In genomic region chr16:20905576-20905975, GRCh38 we compare ENCODE assay signal across 12 cellular contexts. TPM values are rescaled to one million over a fixed set of nuclear protein-coding genes. Genes with fewer than 3 reads are reported as not detected.
DNase-seq lines count a peak whose midpoint lies in the region; ATAC-seq, FAIRE-seq and TF ChIP-seq lines count a peak whose summit lies in the region.
"Had no signal": no experiment of that assay in that cellular context is flagged by ENCODE, and none has a peak within 500 bp of the region (broad histone marks: within the 10 kb centered on the region; RNA-seq: fewer than 3 reads in every experiment).

No MANE protein-coding gene starts in this region.

- H3K27me3 ChIP-seq in HL-60 (ENCODE audit: insufficient read depth, poor library complexity, severe bottlenecking) (no peaks in the 10 kb centered on the region), smooth muscle cell (ENCODE audit: low read depth) (no peaks in the 10 kb centered on the region)

- no peak for FAIRE-seq in kidney (lab: Jason Lieb, UNC)

- no TSS peak for BruUV-seq in MCF 10A (replicated peaks; lab: Mats Ljungman, UMichigan)

- H3K9ac ChIP-seq in kidney (ENCODE audit: low read length in 2 of 2) (no peak overlapping the region), smooth muscle cell (ENCODE audit: low read depth) (no peak overlapping the region)

- no peak overlapping the region for H2AFZ ChIP-seq in smooth muscle cell (ENCODE audit: low read depth)

- ATAC-seq in GM18867 (IDR thresholded peaks at IDR 0.05; ENCODE audit: unreplicated experiment), result no peak

- H3K27me3 Mint-ChIP-seq in MCF 10A (ENCODE audit: insufficient read depth, unreplicated experiment), result no peaks in the 10 kb centered on the region
- H3K27me3 Mint-ChIP-seq: CD4-positive, alpha-beta T cell had no signal

- H3K4me1 Mint-ChIP-seq in MCF 10A (ENCODE audit: insufficient read depth, unreplicated experiment), result peaks cover 64% of the 10 kb centered on the region

- DNase-seq in HL-60 (ENCODE audit: low read depth in 1 of 2, low spot score in 1 of 2) (no peak), MCF 10A (ENCODE audit: unreplicated experiment) (no peak), kidney (no peak), smooth muscle cell (lab: John Stamatoyannopoulos, UW; ENCODE audit: unreplicated experiment) (no peak), cerebellar cortex (ENCODE audit: low spot score) (no peak), activated gamma-delta T cell treated with Interleukin-2 at 50 U/mL for 16 hours (no peak), NCI-H1436 (lab: John Stamatoyannopoulos, UW) (no peak)
- DNase-seq: activated CD4-positive, alpha-beta T cell treated with anti-CD3 and anti-CD28 coated beads for 48 hours; CD4-positive, alpha-beta T cell; hypothalamus had no signal

- intact Hi-C loops in MCF 10A (cut with micrococcal nuclease), result no loop called here
- intact Hi-C loops in kidney (cut with DNase I), result no loop called here

- H3K27ac ChIP-seq in HL-60 (replicated peaks) (peak overlapping the region; percentile 75), kidney (ENCODE audit: low read depth in 2 of 2, low read length in 2 of 2) (peak overlapping the region; percentile 36 to 66), smooth muscle cell (ENCODE audit: low read depth) (peak overlapping the region; percentile 78)

- no peaks in the 10 kb centered on the region for H3K36me3 ChIP-seq in kidney (ENCODE audit: control insufficient read depth in 1 of 2, insufficient read depth in 2 of 2, low read length in 2 of 2)
- no peaks in the 10 kb centered on the region for H3K36me3 ChIP-seq in smooth muscle cell (ENCODE audit: low read depth)

- WGBS in smooth muscle cell (ENCODE audit: low lambda C conversion rate), result 56% methylated on average over 3 of the region's 3 CpGs

- peak overlapping the region; percentile 86 for H3K27ac Mint-ChIP-seq in MCF 10A (ENCODE audit: low read depth, unreplicated experiment)
- H3K27ac Mint-ChIP-seq: activated T-helper 2 cell treated with anti-CD3 and anti-CD28 coated beads, Interferon-gamma antibody, Interleukin-2, Interleukin-4, amounts not matched to agents 10 μg/mL and 5 μg/mL and 100 μg/mL, durations not matched to agents 14 hours and 24 hours and 36 hours had no signal

- H3F3A ChIP-seq in smooth muscle cell (ENCODE audit: low read depth), result peaks cover 19% of the 10 kb centered on the region

- H3K4me2 ChIP-seq in smooth muscle cell, result peak overlapping the region; percentile 69

- peak overlapping the region; percentile 55 for H3K4me3 Mint-ChIP-seq in MCF 10A (ENCODE audit: unreplicated experiment)
- H3K4me3 Mint-ChIP-seq: CD4-positive, alpha-beta T cell had no signal

- H3K4me3 ChIP-seq in HL-60 (replicated peaks; ENCODE audit: insufficient read depth, low read length), result no peak overlapping the region
- H3K4me3 ChIP-seq in kidney (ENCODE audit: low read length in 2 of 2), result no peak overlapping the region
- no peak overlapping the region for H3K4me3 ChIP-seq in smooth muscle cell

- H3K4me1 ChIP-seq in kidney (ENCODE audit: control insufficient read depth in 1 of 2, insufficient read depth in 1 of 2, low read depth in 1 of 2, low read length in 2 of 2) (peaks cover 21 to 28% of the 10 kb centered on the region in 2 donors), smooth muscle cell (ENCODE audit: low read depth) (peaks cover 29% of the 10 kb centered on the region)

- no peaks in the 10 kb centered on the region for H3K9me3 ChIP-seq in kidney (ENCODE audit: control insufficient read depth in 1 of 2, low read length in 2 of 2)
- H3K9me3 ChIP-seq in smooth muscle cell (replicated peaks; ENCODE audit: low read depth), result no peaks in the 10 kb centered on the region

- peaks cover 5% of the 10 kb centered on the region for H3K36me3 Mint-ChIP-seq in MCF 10A (ENCODE audit: insufficient read depth, unreplicated experiment)

- no peaks in the 10 kb centered on the region for H4K20me1 ChIP-seq in smooth muscle cell (ENCODE audit: low read depth)

- no peaks in the 10 kb centered on the region for H3K9me3 Mint-ChIP-seq in MCF 10A (ENCODE audit: unreplicated experiment)
- H3K9me3 Mint-ChIP-seq: activated T-helper 2 cell treated with anti-CD3 and anti-CD28 coated beads, Interferon-gamma antibody, Interleukin-2, Interleukin-4, amounts not matched to agents 10 μg/mL and 5 μg/mL and 100 μg/mL, durations not matched to agents 14 hours and 24 hours and 36 hours; CD4-positive, alpha-beta T cell had no signal

- H3K79me2 ChIP-seq in smooth muscle cell (ENCODE audit: low read depth), result peaks cover 11% of the 10 kb centered on the region

- CTCF ChIA-PET in MCF 10A (lab: Yijun Ruan, JAX), result interaction anchor here (0.7 to 4.4 kb wide), 2 partner anchors 55 to 99 kb away, joined by 5 to 33 read pairs; partner anchors contain the start of gene REXO5

- POLR2A ChIA-PET in MCF 10A (lab: Yijun Ruan, JAX), result interaction anchor here (3.3 to 16.0 kb wide), 3 partner anchors 8 to 54 kb away, joined by 17 to 343 read pairs (median 47); no protein-coding TSS in a partner anchor

- TF ChIP-seq CTCF in HL-60 (IDR thresholded peaks at IDR 0.05; ENCODE audit: insufficient read depth, low read length) (no peak), MCF 10A (IDR thresholded peaks at IDR 0.05; ENCODE audit: unreplicated experiment) (no peak), kidney (IDR thresholded peaks at IDR 0.05; ENCODE audit: borderline replicate concordance, extremely low read depth, insufficient read depth) (no peak), smooth muscle cell (IDR thresholded peaks at IDR 0.05; ENCODE audit: borderline replicate concordance, insufficient read depth, poor library complexity, severe bottlenecking) (no peak)

RNA-seq across cellular contexts. Expression of gene LYRM1, which starts 5.0 kb away (rescaled TPM):
- total RNA-seq in MCF 10A (2022) (67.3 and 92.8 TPM in 2 replicates), kidney (31.7 TPM), smooth muscle cell (10.2 and 18.6 TPM in 2 replicates)
- polyA plus RNA-seq in kidney (ENCODE audit: insufficient read depth, low read depth, low replicate concordance) (61.5 TPM), smooth muscle cell (11.7 and 15.3 TPM in 2 replicates)

RNA-seq across cellular contexts. Expression of gene DCUN1D3, which starts 5.4 kb away (rescaled TPM):
- total RNA-seq in MCF 10A (2022) (31.0 and 31.7 TPM in 2 replicates), kidney (16.3 TPM), smooth muscle cell (36.3 and 37.8 TPM in 2 replicates)
- polyA plus RNA-seq in kidney (ENCODE audit: insufficient read depth, low read depth, low replicate concordance) (3.5 TPM), smooth muscle cell (12.6 and 13.5 TPM in 2 replicates)
